7 cellular contexts compared by ENCODE assay signal in genomic region chr1:35481229-35481628, GRCh38.
"Had no signal": no experiment of that assay in that cellular context is flagged by ENCODE, and none has a peak within 500 bp of the region (broad histone marks: within the 10 kb centered on the region; RNA-seq: fewer than 3 reads in every experiment).

No MANE protein-coding gene starts in this region.

- H3K4me1 ChIP-seq: HAP-1 had no signal

- H3K27ac ChIP-seq: GM23248 had no signal

- H3K4me3 ChIP-seq: GM23248, HAP-1 had no signal

- H3K36me3 ChIP-seq: HAP-1 had no signal

- ATAC-seq: HCT116, HepG2 had no signal

- H3K9me3 ChIP-seq: HAP-1 had no signal

- FAIRE-seq: HepG2 had no signal

- DNase-seq: GM23248, GOT3, H7, KG1 had no signal
